34 cellular contexts compared by ENCODE assay signal in genomic region chr10:36519909-36520308, GRCh38.
DNase-seq lines count a peak whose midpoint lies in the region; ATAC-seq, FAIRE-seq and TF ChIP-seq lines count a peak whose summit lies in the region.
"Had no signal": no experiment of that assay in that cellular context is flagged by ENCODE, and none has a peak within 500 bp of the region (broad histone marks: within the 10 kb centered on the region; RNA-seq: fewer than 3 reads in every experiment).

No MANE protein-coding gene starts in this region.

- no peaks in the 10 kb centered on the region for H3K4me1 Mint-ChIP-seq in progenitor cell of endocrine pancreas (ENCODE audit: low read depth)
- H3K4me1 Mint-ChIP-seq: B cell; CD14-positive monocyte; CD4-positive, alpha-beta memory T cell; CD4-positive, CD25-positive, alpha-beta regulatory T cell; CD8-positive, alpha-beta memory T cell had no signal

- H3K4me1 ChIP-seq in HepG2 (ENCODE audit: insufficient read depth, low read length) (no peaks in the 10 kb centered on the region), right lobe of liver (no peaks in the 10 kb centered on the region), A549 (no peaks in the 10 kb centered on the region), IMR-90 (ENCODE audit: control insufficient read depth, insufficient read depth, low read length) (peaks cover 2% of the 10 kb centered on the region; the same call in 1 of the 2 replicates), trophoblast cell (ENCODE audit: control insufficient read depth in 1 of 2, insufficient read depth in 2 of 2, low read length in 2 of 2) (no peaks in the 10 kb centered on the region)
- H3K4me1 ChIP-seq: BLaER1, Caco-2 had no signal

- no peak for TF ChIP-seq CTCF in HepG2 (CRISPR knock-in tag; IDR thresholded peaks at IDR 0.05)
- TF ChIP-seq CTCF in right lobe of liver (IDR thresholded peaks at IDR 0.05), result no peak
- no peak for TF ChIP-seq CTCF in A549 (IDR thresholded peaks at IDR 0.05)
- TF ChIP-seq CTCF in IMR-90 (conservative IDR thresholded peaks at IDR 0.05; ENCODE audit: low read depth, low read length), result no peak
- no peak for TF ChIP-seq CTCF in progenitor cell of endocrine pancreas (IDR thresholded peaks at IDR 0.05; ENCODE audit: unreplicated experiment)

- H2AK9ac ChIP-seq in IMR-90 (replicated peaks; ENCODE audit: low read depth, low read length, poor library complexity), result no peak overlapping the region

- H3K4me3 ChIP-seq in HepG2 (replicated peaks in 1 of 3; ENCODE audit: insufficient read depth in 1 of 3, low read depth in 2 of 3, low read length in 3 of 3), result no peak overlapping the region
- H3K4me3 ChIP-seq in right lobe of liver, result no peak overlapping the region
- H3K4me3 ChIP-seq in A549, result no peak overlapping the region
- no peak overlapping the region for H3K4me3 ChIP-seq in IMR-90 (ENCODE audit: insufficient read depth, low read depth, low read length)
- no peak overlapping the region for H3K4me3 ChIP-seq in trophoblast cell (ENCODE audit: low read depth, low read length)
- H3K4me3 ChIP-seq: BLaER1; BLaER1 treated with 17β-estradiol and CSF1 and Interleukin-3, amounts not matched to agents 10 nM and 100 nM had no signal

- ATAC-seq in HepG2, result no peak
- ATAC-seq in right lobe of liver, result no peak
- ATAC-seq in A549, result no peak
- ATAC-seq in IMR-90 (ENCODE audit: low read depth), result no peak
- ATAC-seq: CD8-positive, alpha-beta T cell had no signal

- H3K56ac ChIP-seq in IMR-90 (ENCODE audit: extremely low read depth, insufficient read depth, low read length), result no peak overlapping the region

- POLR2A ChIA-PET in HepG2 (lab: Yijun Ruan, JAX) (no interaction called here), A549 (lab: Yijun Ruan, JAX) (no interaction called here), IMR-90 (lab: Charles Lee; ENCODE audit: unreplicated experiment) (no interaction called here)

- no peak overlapping the region for H2AFZ ChIP-seq in HepG2 (ENCODE audit: low read length)
- no peak overlapping the region for H2AFZ ChIP-seq in IMR-90 (replicated peaks; ENCODE audit: low read length, poor library complexity)
- no peak overlapping the region for H2AFZ ChIP-seq in trophoblast cell (ENCODE audit: insufficient read depth, low read length, poor library complexity)

- H3K79me2 ChIP-seq in HepG2 (ENCODE audit: insufficient read depth, low read length) (no peaks in the 10 kb centered on the region), trophoblast cell (ENCODE audit: control insufficient read depth, insufficient read depth, low read length, poor library complexity) (no peaks in the 10 kb centered on the region)

- no peak overlapping the region for H2BK5ac ChIP-seq in IMR-90 (ENCODE audit: low read depth, low read length, poor library complexity, severe bottlenecking)
- H2BK5ac ChIP-seq in trophoblast cell (ENCODE audit: low read depth, low read length, poor library complexity), result no peak overlapping the region

- no peak overlapping the region for H4K8ac ChIP-seq in IMR-90 (ENCODE audit: low read depth in 2 of 2, low read length in 2 of 2)
- no peak overlapping the region for H4K8ac ChIP-seq in trophoblast cell (ENCODE audit: low read depth, low read length)

- H3K4ac ChIP-seq in IMR-90 (ENCODE audit: low read depth, low read length) (no peak overlapping the region), trophoblast cell (ENCODE audit: low read depth, low read length) (no peak overlapping the region)

- no peak for DNase-seq in HepG2 (ENCODE audit: low spot score)
- DNase-seq in right lobe of liver, result no peak
- no peak for DNase-seq in A549 (ENCODE audit: low read depth in 1 of 2, low spot score in 1 of 2)
- no peak for DNase-seq in IMR-90
- no peak for DNase-seq in trophoblast cell
- DNase-seq in progenitor cell of endocrine pancreas (ENCODE audit: low spot score, unreplicated experiment), result no peak
- DNase-seq: 8988T; ACHN; AML-193; BE2C; C1 segment of cervical spinal cord; Caco-2; Calu3; CD4-positive, alpha-beta memory T cell; CD4-positive, alpha-beta T cell; CD4-positive, CD25-positive, alpha-beta regulatory T cell; CD8-positive, alpha-beta memory T cell; CD8-positive, alpha-beta T cell; COR-L47; DMS 273 treated with DMSO at 0.1 percent for 48 hours; DMS153; DMS53; DMS79; DMS79 treated with DMSO at 0.1 percent for 48 hours; DND-41; EL had no signal

- no peak overlapping the region for H2BK15ac ChIP-seq in IMR-90 (ENCODE audit: low read depth, low read length)

- H3K9me1 ChIP-seq in IMR-90 (ENCODE audit: insufficient read depth, low read length), result no peaks in the 10 kb centered on the region

- H3K14ac ChIP-seq in IMR-90 (replicated peaks; ENCODE audit: low read depth, low read length) (no peak overlapping the region), trophoblast cell (ENCODE audit: low read length) (no peak overlapping the region)

- WGBS in HepG2 (ENCODE audit: low lambda C conversion rate), result 5% methylated on average over 1 of the region's 1 CpG
- 45% methylated on average over 1 of the region's 1 CpG for WGBS in right lobe of liver (ENCODE audit: insufficient coverage, low coverage, low lambda C conversion rate, missing lambda C conversion rate)
- 42% methylated on average over 1 of the region's 1 CpG for WGBS in A549 (ENCODE audit: missing lambda C conversion rate)
- WGBS in IMR-90 (ENCODE audit: extremely low coverage in 2 of 2, insufficient read length in 1 of 2), 2 experiments, result no CpG with 5 or more reads among the region's 1 CpG
- no CpG with 5 or more reads among the region's 1 CpG for WGBS in trophoblast cell (ENCODE audit: extremely low coverage, insufficient coverage, insufficient read length)

- H3K27ac ChIP-seq in HepG2 (ENCODE audit: extremely low read length, insufficient read depth, low read length) (no peak overlapping the region), right lobe of liver (no peak overlapping the region), A549 (no peak overlapping the region), IMR-90 (ENCODE audit: insufficient read depth, low read length) (no peak overlapping the region), trophoblast cell (ENCODE audit: low read depth, low read length) (no peak overlapping the region)
- H3K27ac ChIP-seq: 22Rv1; BLaER1; BLaER1 treated with 17β-estradiol and CSF1 and Interleukin-3, amounts not matched to agents 10 nM and 100 nM; C4-2B had no signal

- H3K23ac ChIP-seq in IMR-90 (ENCODE audit: low read depth, low read length), result no peak overlapping the region
- H3K23ac ChIP-seq in trophoblast cell (ENCODE audit: low read length), result no peak overlapping the region

- no peak overlapping the region for H2BK12ac ChIP-seq in trophoblast cell (ENCODE audit: low read length)

- H2AK5ac ChIP-seq in IMR-90 (ENCODE audit: low read depth, low read length) (no peak overlapping the region), trophoblast cell (ENCODE audit: low read length) (no peak overlapping the region)

- H3K9me3 ChIP-seq in HepG2 (ENCODE audit: low read length) (no peaks in the 10 kb centered on the region), right lobe of liver (no peaks in the 10 kb centered on the region), A549 (0 out of 3 replicates have a peak, but pooled peaks cover 5% of the 10 kb centered on the region), IMR-90 (ENCODE audit: control insufficient read depth, insufficient read depth, low read length) (no peaks in the 10 kb centered on the region), trophoblast cell (ENCODE audit: insufficient read depth, low read depth, low read length) (no peaks in the 10 kb centered on the region)
- H3K9me3 ChIP-seq: BE2C, BLaER1, Caco-2 had no signal

- H4K91ac ChIP-seq in IMR-90 (ENCODE audit: insufficient read depth, low read depth, low read length), result no peak overlapping the region
- H4K91ac ChIP-seq in trophoblast cell (ENCODE audit: low read depth, low read length), result no peak overlapping the region

- no peak for TF ChIP-seq POLR2A in HepG2 (IDR thresholded peaks at IDR 0.05; ENCODE audit: insufficient read depth in 1 of 2, low read depth in 2 of 2, low read length in 2 of 2)
- no peak for TF ChIP-seq POLR2A in right lobe of liver (IDR thresholded peaks at IDR 0.05)
- no peak for TF ChIP-seq POLR2A in A549 (IDR thresholded peaks at IDR 0.05; ENCODE audit: low read length)
- no peak for TF ChIP-seq POLR2A in IMR-90 (IDR thresholded peaks at IDR 0.05; ENCODE audit: low read depth, low read length)

- TF ChIP-seq RAD21 in HepG2 (CRISPR knock-in tag; IDR thresholded peaks at IDR 0.05) (no peak), A549 (conservative IDR thresholded peaks at IDR 0.05 in 1 of 2, IDR thresholded peaks at IDR 0.05 in 1 of 2) (no peak), IMR-90 (IDR thresholded peaks at IDR 0.05; ENCODE audit: low read length) (no peak)

- TF ChIP-seq EP300 in HepG2 (IDR thresholded peaks at IDR 0.05; ENCODE audit: low read depth in 2 of 2, low read length in 2 of 2), result no peak
- TF ChIP-seq EP300 in HepG2 (CRISPR knock-in tag; IDR thresholded peaks at IDR 0.05; ENCODE audit: borderline replicate concordance), result no peak
- TF ChIP-seq EP300 in A549 (IDR thresholded peaks at IDR 0.05), result no peak

- no peaks in the 10 kb centered on the region for H3K27me3 Mint-ChIP-seq in progenitor cell of endocrine pancreas
- H3K27me3 Mint-ChIP-seq: B cell; CD4-positive, alpha-beta memory T cell; CD4-positive, alpha-beta T cell; CD4-positive, CD25-positive, alpha-beta regulatory T cell; CD8-positive, alpha-beta memory T cell had no signal

- H3K4me2 ChIP-seq in HepG2 (ENCODE audit: low read depth, low read length) (no peak overlapping the region), A549 (no peak overlapping the region), IMR-90 (ENCODE audit: low read depth, low read length) (no peak overlapping the region), trophoblast cell (ENCODE audit: low read length) (no peak overlapping the region)
- H3K4me2 ChIP-seq: BLaER1; BLaER1 treated with 17β-estradiol and CSF1 and Interleukin-3, amounts not matched to agents 10 nM and 100 nM had no signal

- H3K9ac ChIP-seq in HepG2 (ENCODE audit: insufficient read depth, low read depth, low read length) (no peak overlapping the region), IMR-90 (ENCODE audit: low read depth, low read length) (no peak overlapping the region), trophoblast cell (ENCODE audit: low read length) (no peak overlapping the region)
- H3K9ac ChIP-seq: BLaER1; BLaER1 treated with 17β-estradiol and CSF1 and Interleukin-3, amounts not matched to agents 10 nM and 100 nM had no signal

- CTCF ChIA-PET in HepG2 (lab: Yijun Ruan, JAX; ENCODE audit: low intra/inter-chr PET ratio, low total read pairs) (no interaction called here), A549 (lab: Yijun Ruan, JAX) (no interaction called here), IMR-90 (lab: Yijun Ruan, JAX) (no interaction called here)

- in situ Hi-C loops in HepG2 (cut with HindIII; ENCODE audit: extremely low pct_ligation_motif_present, low pct_unique_long_range_greater_than_20kb), result no loop called here
- in situ Hi-C loops in IMR-90 (cut with MboI; ENCODE audit: low sequenced_read_pairs), result no loop called here

- H2BK20ac ChIP-seq in IMR-90 (ENCODE audit: low read depth, low read length), result no peak overlapping the region

- H3K36me3 ChIP-seq in HepG2 (replicated peaks in 1 of 2; ENCODE audit: control insufficient read depth in 1 of 2, insufficient read depth in 2 of 2, low read length in 2 of 2) (no peaks in the 10 kb centered on the region), right lobe of liver (no peaks in the 10 kb centered on the region), IMR-90 (ENCODE audit: control insufficient read depth, insufficient read depth, low read length) (no peaks in the 10 kb centered on the region), trophoblast cell (ENCODE audit: control insufficient read depth in 1 of 2, insufficient read depth in 2 of 2, low read length in 2 of 2) (no peaks in the 10 kb centered on the region)
- H3K36me3 ChIP-seq: BE2C; BLaER1; BLaER1 treated with 17β-estradiol and CSF1 and Interleukin-3, amounts not matched to agents 10 nM and 100 nM had no signal

- no peak overlapping the region for H3K27ac Mint-ChIP-seq in progenitor cell of endocrine pancreas
- H3K27ac Mint-ChIP-seq: B cell; CD14-positive monocyte; CD4-positive, alpha-beta memory T cell; CD4-positive, alpha-beta T cell; CD4-positive, CD25-positive, alpha-beta regulatory T cell; CD8-positive, alpha-beta memory T cell; CD8-positive, alpha-beta T cell had no signal

- H4K12ac ChIP-seq in trophoblast cell (ENCODE audit: low read depth, low read length), result no peak overlapping the region

- FAIRE-seq in HepG2 (lab: Jason Lieb, UNC), result no peak
- no peak for FAIRE-seq in A549 (lab: Jason Lieb, UNC)
- FAIRE-seq: A204.1, D721Med had no signal

- dilution Hi-C loops in IMR-90 (cut with HindIII; ENCODE audit: low sequenced_read_pairs, unreplicated experiment), result no loop called here

- intact Hi-C loops in HepG2 (cut with micrococcal nuclease; ENCODE audit: unreplicated experiment), result no loop called here
- intact Hi-C loops in right lobe of liver (cut with DNase I), result no loop called here
- intact Hi-C loops in IMR-90 (cut with micrococcal nuclease), result no loop called here

- H3K27me3 ChIP-seq in HepG2 (ENCODE audit: control insufficient read depth in 1 of 2, insufficient read depth in 2 of 2, low read length in 2 of 2) (no peaks in the 10 kb centered on the region), right lobe of liver (no peaks in the 10 kb centered on the region), IMR-90 (ENCODE audit: control insufficient read depth, insufficient read depth, low read length) (no peaks in the 10 kb centered on the region), trophoblast cell (ENCODE audit: insufficient read depth, low read length) (no peaks in the 10 kb centered on the region)
- H3K27me3 ChIP-seq: BE2C; BLaER1; BLaER1 treated with 17β-estradiol and CSF1 and Interleukin-3, amounts not matched to agents 10 nM and 100 nM had no signal

- no peak overlapping the region for H3K18ac ChIP-seq in IMR-90 (ENCODE audit: low read depth, low read length)
- no peak overlapping the region for H3K18ac ChIP-seq in trophoblast cell (ENCODE audit: low read length)

- H3K4me3 Mint-ChIP-seq in progenitor cell of endocrine pancreas (ENCODE audit: low read depth), result no peak overlapping the region
- H3K4me3 Mint-ChIP-seq: B cell; CD14-positive monocyte; CD4-positive, alpha-beta memory T cell; CD4-positive, alpha-beta T cell; CD4-positive, CD25-positive, alpha-beta regulatory T cell; CD8-positive, alpha-beta memory T cell; CD8-positive, alpha-beta T cell had no signal

- BruUV-seq in HepG2 (replicated peaks; lab: Mats Ljungman, UMichigan) (no TSS peak), IMR-90 (replicated peaks; lab: Mats Ljungman, UMichigan) (no TSS peak)

- no peaks in the 10 kb centered on the region for H3K36me3 Mint-ChIP-seq in progenitor cell of endocrine pancreas (ENCODE audit: insufficient read depth)
- H3K36me3 Mint-ChIP-seq: CD14-positive monocyte; CD4-positive, alpha-beta memory T cell; CD4-positive, CD25-positive, alpha-beta regulatory T cell; CD8-positive, alpha-beta memory T cell; CD8-positive, alpha-beta T cell had no signal

- peaks cover 9% of the 10 kb centered on the region for H3K9me3 Mint-ChIP-seq in progenitor cell of endocrine pancreas (ENCODE audit: low read depth)

- no peaks in the 10 kb centered on the region for H3K79me1 ChIP-seq in IMR-90 (ENCODE audit: low read depth in 1 of 2, low read length in 2 of 2)
- H3K79me1 ChIP-seq in trophoblast cell (ENCODE audit: low read length), result no peaks in the 10 kb centered on the region

- H4K5ac ChIP-seq in IMR-90 (ENCODE audit: low read depth, low read length), result no peak overlapping the region

- no peaks in the 10 kb centered on the region for H4K20me1 ChIP-seq in HepG2 (ENCODE audit: insufficient read depth, low read length)
- no peaks in the 10 kb centered on the region for H4K20me1 ChIP-seq in IMR-90 (ENCODE audit: insufficient read depth, low read length)
- H4K20me1 ChIP-seq: BLaER1; BLaER1 treated with 17β-estradiol and CSF1 and Interleukin-3, amounts not matched to agents 10 nM and 100 nM had no signal

- H2BK120ac ChIP-seq in IMR-90 (ENCODE audit: low read depth, low read length) (no peak overlapping the region), trophoblast cell (ENCODE audit: insufficient read depth, low read length, poor library complexity) (no peak overlapping the region)

Comparison
In these comparisons a context has a peak if more than half of its experiments do, and no peak if none do; other contexts are left out.
1. Of the 38 proteins assayed by ChIP-seq in both HepG2 and A549: peak only in HepG2: none; only in A549: none; in both: MAFK; in neither: 37.